24 cellular contexts compared by ENCODE assay signal in the genomic region with DNA sequence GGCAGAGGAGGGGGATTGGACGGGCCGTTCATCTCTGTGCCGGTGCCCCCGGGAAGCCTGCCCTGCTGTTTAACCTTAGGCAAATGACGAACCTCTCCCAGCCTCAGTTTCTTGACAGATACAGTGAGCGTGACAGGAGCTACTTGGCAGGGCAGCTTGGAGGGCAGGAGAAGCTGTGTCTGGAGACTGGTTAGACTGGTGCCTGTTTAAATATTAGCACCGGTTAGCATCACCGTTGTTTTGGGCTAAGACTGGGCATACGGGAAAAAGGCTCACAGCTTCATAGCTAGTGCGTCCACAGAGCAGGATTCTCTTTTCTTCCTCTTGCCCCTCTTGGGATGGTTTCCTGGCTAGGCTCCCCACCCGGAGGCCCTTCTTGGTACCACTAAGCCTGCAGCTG. TPM values are rescaled to one million over a fixed set of nuclear protein-coding genes. Genes with fewer than 3 reads are reported as not detected.
DNase-seq lines count a peak whose midpoint lies in the region; ATAC-seq, FAIRE-seq and TF ChIP-seq lines count a peak whose summit lies in the region.
"Had no signal": no experiment of that assay in that cellular context is flagged by ENCODE, and none has a peak within 500 bp of the region (broad histone marks: within the 10 kb centered on the region; RNA-seq: fewer than 3 reads in every experiment).

No MANE protein-coding gene starts in this region.

- FAIRE-seq in K562 (lab: Jason Lieb, UNC): peak; percentile 19
- FAIRE-seq: A204.1, GM19239 had no signal

- peaks cover 2% of the 10 kb centered on the region for H3K27me3 Mint-ChIP-seq in neural progenitor cell (ENCODE audit: insufficient read depth, low read depth)
- H3K27me3 Mint-ChIP-seq: CD4-positive, alpha-beta memory T cell had no signal

- H3K9ac ChIP-seq in K562 (ENCODE audit: insufficient read depth in 1 of 2, low read depth in 2 of 2, low read length in 2 of 2): peak overlapping the region in 1 of 2 experiments; percentile 28; a peak in 2 of 4 replicates
- no peak overlapping the region for H3K9ac ChIP-seq in neural progenitor cell

- H3K9me1 ChIP-seq in K562 (ENCODE audit: control insufficient read depth, insufficient read depth, low read length): peaks cover 6% of the 10 kb centered on the region

- WGBS in heart left ventricle, 4 donors: 93 to 98% (median 94%) methylated on average over 11 of the region's 11 CpGs
- WGBS in heart right ventricle, 2 donors: 95 to 96% methylated on average over 11 of the region's 11 CpGs
- whole genome bisulfite sequencing in K562 (ENCODE audit: insufficient coverage, low coverage, missing lambda C conversion rate): 93% methylated on average over 11 of the region's 11 CpGs

- no peak overlapping the region for H3K4me3 ChIP-seq in heart left ventricle
- no peak overlapping the region for H3K4me3 ChIP-seq in heart right ventricle
- H3K4me3 ChIP-seq in K562: no peak overlapping the region
- no peak overlapping the region for H3K4me3 ChIP-seq in neural progenitor cell
- H3K4me3 ChIP-seq in vagina: no peak overlapping the region
- H3K4me3 ChIP-seq: GM23338 had no signal

- H3K79me2 ChIP-seq in K562 (ENCODE audit: control insufficient read depth, insufficient read depth, low read length) (no peaks in the 10 kb centered on the region), neural progenitor cell (ENCODE audit: low read depth) (no peaks in the 10 kb centered on the region)

- POLR2A ChIA-PET in K562 (lab: Yijun Ruan, JAX): interaction anchor here (0.9 kb wide), 1 partner anchor 13 kb away, joined by 3 read pairs; no protein-coding TSS in a partner anchor
- POLR2A ChIA-PET in HEK293T (lab: Yijun Ruan, JAX): interaction anchor here (0.6 to 0.7 kb wide), 2 partner anchors 17 to 46 kb away, joined by 3 read pairs; no protein-coding TSS in a partner anchor

- H3K36me3 ChIP-seq in heart left ventricle (peaks cover 0 to 11% (median 0%) of the 10 kb centered on the region in 9 donors), heart right ventricle (peaks cover 0 to 29% (median 0%) of the 10 kb centered on the region in 9 donors), K562 (ENCODE audit: control insufficient read depth, insufficient read depth, low read length) (peaks cover 28% of the 10 kb centered on the region), neural progenitor cell (no peaks in the 10 kb centered on the region), vagina (peaks cover 0 to 7% of the 10 kb centered on the region in 2 donors)

- intact Hi-C loops in heart left ventricle (cut with DNase I) (loop anchor here in 1 of 10 donors (5.0 kb wide), 1 partner anchor 43 kb away; a partner anchor contains a TSS), heart right ventricle (cut with DNase I) (loop anchor here in 2 of 10 donors (5.0 kb wide), 2 partner anchors 38 to 43 kb away; a partner anchor contains a TSS), K562 (cut with micrococcal nuclease) (no loop called here), vagina (cut with DNase I) (no loop called here)

- H3K4me1 ChIP-seq in heart left ventricle (peaks cover 0 to 19% (median 10%) of the 10 kb centered on the region in 12 donors), heart right ventricle (peaks cover 0 to 22% (median 7%) of the 10 kb centered on the region in 9 donors), K562 (replicated peaks in 1 of 2; ENCODE audit: control insufficient read depth in 2 of 2, insufficient read depth in 2 of 2, low read length in 2 of 2) (peaks cover 0 to 11% of the 10 kb centered on the region in 2 experiments; a peak in 1 of 5 replicates), neural progenitor cell (no peaks in the 10 kb centered on the region), vagina (peaks cover 13% of the 10 kb centered on the region)
- H3K4me1 ChIP-seq: BE2C had no signal

- H3K9me3 Mint-ChIP-seq in neural progenitor cell: no peaks in the 10 kb centered on the region
- H3K9me3 Mint-ChIP-seq: CD4-positive, alpha-beta memory T cell; GM23338 had no signal

- H3K27me3 ChIP-seq in heart left ventricle (no peaks in the 10 kb centered on the region), heart right ventricle (no peaks in the 10 kb centered on the region), K562 (ENCODE audit: control insufficient read depth in 2 of 2, insufficient read depth in 2 of 2, low read length in 2 of 2) (no peaks in the 10 kb centered on the region), neural progenitor cell (no peaks in the 10 kb centered on the region), vagina (no peaks in the 10 kb centered on the region)
- H3K27me3 ChIP-seq: BE2C had no signal

- no peaks in the 10 kb centered on the region for H3K4me1 Mint-ChIP-seq in neural progenitor cell
- H3K4me1 Mint-ChIP-seq: GM23338 had no signal

- H3F3A ChIP-seq in neural progenitor cell (ENCODE audit: low read depth): no peaks in the 10 kb centered on the region

- ATAC-seq in heart left ventricle: no peak
- ATAC-seq in heart right ventricle: no peak
- no peak for ATAC-seq in K562
- ATAC-seq in HG03097 (IDR thresholded peaks at IDR 0.05; ENCODE audit: low FRiP score, unreplicated experiment): no peak
- ATAC-seq: GM23338 had no signal

- TF ChIP-seq POLR2A in heart left ventricle (IDR thresholded peaks at IDR 0.05): no peak
- TF ChIP-seq POLR2A in K562 (conservative IDR thresholded peaks at IDR 0.05): no peak
- TF ChIP-seq POLR2A in vagina (IDR thresholded peaks at IDR 0.05): no peak

- H2AFZ ChIP-seq in K562 (ENCODE audit: low read depth, low read length) (no peak overlapping the region), neural progenitor cell (replicated peaks) (no peak overlapping the region)
- H2AFZ ChIP-seq: GM23338 had no signal

- H3K27ac ChIP-seq in heart left ventricle: peak overlapping the region in 7 of 12 donors; percentile 41 to 80 (median 72)
- H3K27ac ChIP-seq in heart right ventricle: peak overlapping the region in 5 of 10 donors; percentile 60 to 75 (median 67)
- no peak overlapping the region for H3K27ac ChIP-seq in K562 (ENCODE audit: extremely low read depth, low read depth, low read length)
- no peak overlapping the region for H3K27ac ChIP-seq in neural progenitor cell
- peak overlapping the region; percentile 1 for H3K27ac ChIP-seq in vagina

- in situ Hi-C loops in K562 (cut with MboI): no loop called here

- H3K27ac Mint-ChIP-seq in neural progenitor cell: peak overlapping the region; percentile 72
- H3K27ac Mint-ChIP-seq: CD4-positive, alpha-beta memory T cell; GM23338 had no signal

- CTCF ChIA-PET in K562 (lab: Yijun Ruan, JAX; ENCODE audit: low intra/inter-chr PET ratio): no interaction called here
- CTCF ChIA-PET in HEK293T (lab: Yijun Ruan, JAX): no interaction called here

- H3K4me3 Mint-ChIP-seq in neural progenitor cell: no peak overlapping the region
- H3K4me3 Mint-ChIP-seq: CD4-positive, alpha-beta memory T cell; GM23338 had no signal

- no TSS peak for BruUV-seq in K562 (replicated peaks; lab: Mats Ljungman, UMichigan)

- H3K36me3 Mint-ChIP-seq in neural progenitor cell: peaks cover 8% of the 10 kb centered on the region

- no peaks in the 10 kb centered on the region for H3K9me3 ChIP-seq in heart left ventricle
- H3K9me3 ChIP-seq in heart right ventricle: no peaks in the 10 kb centered on the region
- no peaks in the 10 kb centered on the region for H3K9me3 ChIP-seq in K562 (replicated peaks; ENCODE audit: control insufficient read depth, insufficient read depth, low read depth, low read length)
- H3K9me3 ChIP-seq in neural progenitor cell (ENCODE audit: low read depth): no peaks in the 10 kb centered on the region
- no peaks in the 10 kb centered on the region for H3K9me3 ChIP-seq in vagina
- H3K9me3 ChIP-seq: BE2C had no signal

- TF ChIP-seq RAD21 in K562 (CRISPR knock-in tag; conservative IDR thresholded peaks at IDR 0.05 in 1 of 2, IDR thresholded peaks at IDR 0.05 in 1 of 2): no peak

- TF ChIP-seq EP300 in K562 (IDR thresholded peaks at IDR 0.05; ENCODE audit: low read length): no peak

- H3K4me2 ChIP-seq in K562 (ENCODE audit: insufficient read depth, low read length) (no peak overlapping the region), neural progenitor cell (no peak overlapping the region)
- H3K4me2 ChIP-seq: GM23338 had no signal

- TF ChIP-seq CTCF in heart left ventricle (IDR thresholded peaks at IDR 0.05) (no peak), heart right ventricle (IDR thresholded peaks at IDR 0.05) (no peak), K562 (IDR thresholded peaks at IDR 0.05 in 2 of 3, conservative IDR thresholded peaks at IDR 0.05 in 1 of 3; ENCODE audit: insufficient read depth in 2 of 3, low read depth in 1 of 3, low read length in 3 of 3) (no peak), neural progenitor cell (IDR thresholded peaks at IDR 0.05) (no peak), vagina (IDR thresholded peaks at IDR 0.05) (no peak)

- no peak for DNase-seq in heart left ventricle
- DNase-seq in heart right ventricle: no peak
- DNase-seq in K562 (ENCODE audit: extremely low read depth in 1 of 4, low spot score in 3 of 4): no peak
- no peak for DNase-seq in neural progenitor cell (ENCODE audit: low spot score)
- DNase-seq in vagina (ENCODE audit: extremely low spot score in 2 of 2): no peak
- DNase-seq in hippocampal formation (lab: John Stamatoyannopoulos, UW): no peak
- DNase-seq in HEK293T (ENCODE audit: extremely low spot score): no peak
- DNase-seq: BE2C; CD4-positive, alpha-beta memory T cell; DMS153; GF-D8; HCEC 1CT; KBM-7; MV-4-11; NCI-H1694 treated with DMSO at 0.1 percent for 48 hours; NCI-H2107; NCI-H524; NCI-H82; OCI-M1; SHP77 had no signal

- H4K20me1 ChIP-seq in K562 (replicated peaks; ENCODE audit: control insufficient read depth, insufficient read depth, low read length): no peaks in the 10 kb centered on the region
- H4K20me1 ChIP-seq in neural progenitor cell (ENCODE audit: low read depth): no peaks in the 10 kb centered on the region

RNA-seq across cellular contexts. Expression of a gene that starts 38.7 kb away (rescaled TPM):
- total RNA-seq in heart left ventricle: 10 to 100 TPM; 18.8 to 45.2 (median 26.6) TPM
- polyA plus RNA-seq in heart left ventricle: 10 to 100 TPM; 18.8 to 23.8 TPM
- 10 to 100 TPM; 19.8 to 45.6 (median 27.2) TPM for total RNA-seq in heart right ventricle
- polyA plus RNA-seq in heart right ventricle: 10 to 100 TPM; 16.5 to 16.6 TPM
- total RNA-seq in K562 (2011; cell fraction: chromatin; rRNA removed; ENCODE audit: low replicate concordance): 78.6 and 99.1 TPM in 2 replicates
- total RNA-seq in K562 (2011; cell fraction: nucleolus; rRNA removed): 34.0 and 38.0 TPM in 2 replicates
- 43.6 and 46.6 TPM in 2 replicates for total RNA-seq in K562 (2011; cell fraction: nucleoplasm; rRNA removed)
- 3.5 and 3.9 TPM in 2 replicates for total RNA-seq in K562 (2014; rRNA removed)
- 3.1 and 3.9 TPM in 2 replicates for total RNA-seq in K562 (2014; rRNA removed; fragmentation: Illumina TruSeq; extraction: Trizol)
- total RNA-seq in K562 (2015; rRNA removed; fragmentation: Illumina TruSeq; extraction: Trizol): 4.3 and 4.8 TPM in 2 replicates
- 10.1 and 10.4 TPM in 2 replicates for total RNA-seq in K562 (2021)
- 4.0 and 6.3 TPM in 2 replicates for polyA plus RNA-seq in K562 (2011; rRNA removed)
- 1.2 and 2.6 TPM in 2 replicates for polyA plus RNA-seq in K562 (2011; cell fraction: cytosol; rRNA removed)
- 21.6 and 23.6 TPM in 2 replicates for polyA plus RNA-seq in K562 (2011; cell fraction: nucleus; rRNA removed)
- 3.9 and 4.4 TPM in 2 replicates for polyA plus RNA-seq in K562 (2012)
- 4.3 and 5.4 TPM in 2 replicates for polyA plus RNA-seq in K562 (2014; fragmentation: Illumina TruSeq; extraction: Trizol)
- polyA plus RNA-seq in K562 (2014; fragmentation: Nextera tagmentation; extraction: Ambion mirVana): under 1 TPM; 0.13 to 0.45 TPM
- polyA plus RNA-seq in K562 (2014; rRNA removed): 8.8 and 9.5 TPM in 2 replicates
- 3.8 and 8.5 TPM in 2 replicates for polyA minus RNA-seq in K562 (2011; rRNA and poly(A)+ RNA removed)
- 2.6 and 4.0 TPM in 2 replicates for polyA minus RNA-seq in K562 (2011; cell fraction: cytosol; rRNA and poly(A)+ RNA removed)
- polyA minus RNA-seq in K562 (2011; cell fraction: nucleus; rRNA and poly(A)+ RNA removed): 19.9 and 31.2 TPM in 2 replicates
- total RNA-seq in neural progenitor cell (ENCODE audit: low replicate concordance): 20.1 and 30.8 TPM in 2 replicates
- total RNA-seq in vagina: 16.5 TPM

RNA-seq across cellular contexts. Expression of a gene that starts 42.3 kb away (rescaled TPM):
- 10 to 100 TPM in 2 of 9 donors, 1 to 10 TPM in 7; 5.8 to 13.2 (median 7.6) TPM for total RNA-seq in heart left ventricle
- polyA plus RNA-seq in heart left ventricle: 10 to 100 TPM in 1 of 2 donors, 1 to 10 TPM in 1; 6.4 to 12.1 TPM
- 10 to 100 TPM in 2 of 10 donors, 1 to 10 TPM in 8; 5.3 to 12.3 (median 7.3) TPM for total RNA-seq in heart right ventricle
- 10 to 100 TPM in 1 of 2 donors, 1 to 10 TPM in 1; 7.7 to 12.7 TPM for polyA plus RNA-seq in heart right ventricle
- total RNA-seq in K562 (2011; cell fraction: chromatin; rRNA removed; ENCODE audit: low replicate concordance): 35.7 and 82.7 TPM in 2 replicates
- 44.5 and 46.5 TPM in 2 replicates for total RNA-seq in K562 (2011; cell fraction: nucleolus; rRNA removed)
- total RNA-seq in K562 (2011; cell fraction: nucleoplasm; rRNA removed): 44.1 and 47.5 TPM in 2 replicates
- total RNA-seq in K562 (2014; rRNA removed): 9.0 and 11.2 TPM in 2 replicates
- total RNA-seq in K562 (2014; rRNA removed; fragmentation: Illumina TruSeq; extraction: Trizol): 4.7 and 7.4 TPM in 2 replicates
- total RNA-seq in K562 (2015; rRNA removed; fragmentation: Illumina TruSeq; extraction: Trizol): 6.5 and 7.0 TPM in 2 replicates
- 17.0 and 18.6 TPM in 2 replicates for total RNA-seq in K562 (2021)
- 7.2 and 11.4 TPM in 2 replicates for polyA plus RNA-seq in K562 (2011; rRNA removed)
- polyA plus RNA-seq in K562 (2011; cell fraction: cytosol; rRNA removed): 10.3 and 15.3 TPM in 2 replicates
- polyA plus RNA-seq in K562 (2011; cell fraction: nucleus; rRNA removed): 28.6 and 45.5 TPM in 2 replicates
- polyA plus RNA-seq in K562 (2012): 6.7 and 14.1 TPM in 2 replicates
- 10.1 and 11.4 TPM in 2 replicates for polyA plus RNA-seq in K562 (2014; fragmentation: Illumina TruSeq; extraction: Trizol)
- 1 to 10 TPM; 1.7 to 3.8 TPM for polyA plus RNA-seq in K562 (2014; fragmentation: Nextera tagmentation; extraction: Ambion mirVana)
- polyA plus RNA-seq in K562 (2014; rRNA removed): 12.2 and 18.5 TPM in 2 replicates
- 13.6 and 16.5 TPM in 2 replicates for polyA minus RNA-seq in K562 (2011; rRNA and poly(A)+ RNA removed)
- polyA minus RNA-seq in K562 (2011; cell fraction: cytosol; rRNA and poly(A)+ RNA removed): 7.0 and 11.8 TPM in 2 replicates
- 8.1 and 13.1 TPM in 2 replicates for polyA minus RNA-seq in K562 (2011; cell fraction: nucleus; rRNA and poly(A)+ RNA removed)
- total RNA-seq in neural progenitor cell (ENCODE audit: low replicate concordance): 4.7 and 12.7 TPM in 2 replicates
- total RNA-seq in vagina: 3.9 TPM

RNA-seq across cellular contexts. Expression of a gene that starts 49.0 kb away (rescaled TPM):
- 10 to 100 TPM in 5 of 9 donors, 1 to 10 TPM in 4; 6.2 to 17.0 (median 12.0) TPM for total RNA-seq in heart left ventricle
- 1 to 10 TPM; 6.9 to 7.2 TPM for polyA plus RNA-seq in heart left ventricle
- total RNA-seq in heart right ventricle: 10 to 100 TPM; 10.3 to 14.8 (median 11.2) TPM
- polyA plus RNA-seq in heart right ventricle: 10 to 100 TPM in 1 of 2 donors, 1 to 10 TPM in 1; 2.8 to 11.9 TPM
- total RNA-seq in K562 (2011; cell fraction: chromatin; rRNA removed; ENCODE audit: low replicate concordance): 15.2 and 26.5 TPM in 2 replicates
- total RNA-seq in K562 (2011; cell fraction: nucleolus; rRNA removed): 12.8 and 13.4 TPM in 2 replicates
- total RNA-seq in K562 (2011; cell fraction: nucleoplasm; rRNA removed): 10.8 and 11.7 TPM in 2 replicates
- 2.9 and 4.7 TPM in 2 replicates for total RNA-seq in K562 (2014; rRNA removed)
- total RNA-seq in K562 (2014; rRNA removed; fragmentation: Illumina TruSeq; extraction: Trizol): 0.99 and 1.4 TPM in 2 replicates
- total RNA-seq in K562 (2015; rRNA removed; fragmentation: Illumina TruSeq; extraction: Trizol): 2.1 and 3.1 TPM in 2 replicates
- 23.6 and 26.6 TPM in 2 replicates for total RNA-seq in K562 (2021)
- 0.77 and 1.1 TPM in 2 replicates for polyA plus RNA-seq in K562 (2011; rRNA removed)
- polyA plus RNA-seq in K562 (2011; cell fraction: cytosol; rRNA removed): 0.75 and 1.0 TPM in 2 replicates
- polyA plus RNA-seq in K562 (2011; cell fraction: nucleus; rRNA removed): 4.0 and 7.0 TPM in 2 replicates
- polyA plus RNA-seq in K562 (2012): 8.4 and 8.6 TPM in 2 replicates
- 6.1 and 10.6 TPM in 2 replicates for polyA plus RNA-seq in K562 (2014; fragmentation: Illumina TruSeq; extraction: Trizol)
- polyA plus RNA-seq in K562 (2014; fragmentation: Nextera tagmentation; extraction: Ambion mirVana): 1 to 10 TPM in 1 of 2 experiments, under 1 TPM in 1; 0.48 to 2.3 TPM
- 6.9 and 7.1 TPM in 2 replicates for polyA plus RNA-seq in K562 (2014; rRNA removed)
- 1.2 and 1.3 TPM in 2 replicates for polyA minus RNA-seq in K562 (2011; rRNA and poly(A)+ RNA removed)
- polyA minus RNA-seq in K562 (2011; cell fraction: cytosol; rRNA and poly(A)+ RNA removed): 5.6 and 7.3 TPM in 2 replicates
- 2.8 and 3.1 TPM in 2 replicates for polyA minus RNA-seq in K562 (2011; cell fraction: nucleus; rRNA and poly(A)+ RNA removed)
- 1.8 and 4.4 TPM in 2 replicates for total RNA-seq in neural progenitor cell (ENCODE audit: low replicate concordance)
- 10.6 TPM for total RNA-seq in vagina

Comparison
In these comparisons a context has a peak if more than half of its experiments do, and no peak if none do; other contexts are left out.
1. H3K27ac ChIP-seq: peak in heart left ventricle (7 of 12) and vagina (single experiment); none in K562 (single experiment) and neural progenitor cell (single experiment).